In genomic region chr12:124841558-124841945, GRCh38 we compare ENCODE assay signal across 28 cellular contexts. TPM values are rescaled to one million over a fixed set of nuclear protein-coding genes. Genes with fewer than 3 reads are reported as not detected.
DNase-seq lines count a peak whose midpoint lies in the region; ATAC-seq, FAIRE-seq and TF ChIP-seq lines count a peak whose summit lies in the region.
"Had no signal": no experiment of that assay in that cellular context is flagged by ENCODE, and none has a peak within 500 bp of the region (broad histone marks: within the 10 kb centered on the region; RNA-seq: fewer than 3 reads in every experiment).

No MANE protein-coding gene starts in this region.

- DNase-seq in NCI-H1092 (lab: John Stamatoyannopoulos, UW) (peak; percentile 55), NCI-H1092 treated with DMSO at 0.1 percent for 48 hours (lab: John Stamatoyannopoulos, UW) (no peak), adrenal gland (no peak), HepG2 (ENCODE audit: low spot score) (no peak), substantia nigra (lab: John Stamatoyannopoulos, UW) (peak in 1 of 49 donors; percentile 12), anterior cingulate cortex (lab: John Stamatoyannopoulos, UW) (no peak)
- no peak for DNase-seq in stimulated activated naive CD8-positive, alpha-beta T cell treated with anti-CD3 and anti-CD28 coated beads, Interleukin-15, amount 100 ng/mL, for 72 hours
- DNase-seq: activated CD4-positive, alpha-beta T cell treated with anti-CD3 and anti-CD28 coated beads for 4 hours; activated naive CD4-positive, alpha-beta T cell treated with Interleukin-2 at 50 U/mL for 16 hours; activated T-cell treated with anti-CD3 and anti-CD28 coated beads, Interleukin-2, amount 50 U/mL, for 48 hours; amygdala; CD8-positive, alpha-beta T cell; DMS53; effector CD4-positive, alpha-beta T cell; GDM1; heart right ventricle; KG1; MM.1S; naive thymus-derived CD4-positive, alpha-beta T cell; NCI-H1694 treated with DMSO at 0.1 percent for 48 hours; NCI-H69; RPMI8226; stimulated activated CD4-positive, alpha-beta T cell treated with anti-CD3 and anti-CD28 coated beads, Interleukin-4, amount 100 ng/mL, for 4 hours; stimulated activated naive CD8-positive, alpha-beta T cell treated with anti-CD3 and anti-CD28 coated beads, Interleukin-15, Interleukin-2, amounts not matched to agents 100 U/mL and 50 U/mL, for 24 hours; T-helper 17 cell had no signal

- TF ChIP-seq CTCF in adrenal gland (IDR thresholded peaks at IDR 0.05) (no peak), HepG2 (CRISPR knock-in tag; IDR thresholded peaks at IDR 0.05) (no peak)

- intact Hi-C loops in adrenal gland (cut with DNase I) = no loop called here
- intact Hi-C loops in HepG2 (cut with micrococcal nuclease; ENCODE audit: unreplicated experiment) = no loop called here

- H3K9ac ChIP-seq in HepG2 (ENCODE audit: insufficient read depth, low read depth, low read length) = no peak overlapping the region
- H3K9ac ChIP-seq: SK-N-SH had no signal

- H3K27ac ChIP-seq in adrenal gland (peak overlapping the region; percentile 49 to 93 (median 84)), HepG2 (ENCODE audit: extremely low read length, insufficient read depth, low read length) (peak overlapping the region; percentile 43), substantia nigra (ENCODE audit: low read depth, low read length, poor library complexity, severe bottlenecking) (peak overlapping the region; percentile 33)

- FAIRE-seq in HepG2 (lab: Jason Lieb, UNC) = no peak
- FAIRE-seq: HTR-8/SVneo had no signal

- H3K4me3 Mint-ChIP-seq in stimulated activated naive CD8-positive, alpha-beta T cell treated with anti-CD3 and anti-CD28 coated beads, Interleukin-15, amount 100 ng/mL, for 72 hours = no peak overlapping the region
- H3K4me3 Mint-ChIP-seq: CD8-positive, alpha-beta T cell; naive thymus-derived CD4-positive, alpha-beta T cell; T-helper 17 cell had no signal

- H3K36me3 ChIP-seq in adrenal gland (replicated peaks in 1 of 2) (no peaks in the 10 kb centered on the region), HepG2 (replicated peaks in 1 of 2; ENCODE audit: control insufficient read depth in 1 of 2, insufficient read depth in 2 of 2, low read length in 2 of 2) (peaks cover 2 to 31% of the 10 kb centered on the region in 2 experiments; a peak in 4 of 5 replicates)
- H3K36me3 ChIP-seq: heart right ventricle had no signal

- TF ChIP-seq EP300 in HepG2 (IDR thresholded peaks at IDR 0.05; ENCODE audit: low read depth in 2 of 2, low read length in 2 of 2) (no peak), HepG2 (CRISPR knock-in tag; IDR thresholded peaks at IDR 0.05; ENCODE audit: borderline replicate concordance) (no peak)

- peaks cover 60% of the 10 kb centered on the region for H3K79me2 ChIP-seq in HepG2 (ENCODE audit: insufficient read depth, low read length)

- no peaks in the 10 kb centered on the region for H3K27me3 ChIP-seq in adrenal gland
- H3K27me3 ChIP-seq in HepG2 (ENCODE audit: control insufficient read depth in 1 of 2, insufficient read depth in 2 of 2, low read length in 2 of 2) = no peaks in the 10 kb centered on the region
- H3K27me3 ChIP-seq: heart right ventricle had no signal

- BruUV-seq in HepG2 (replicated peaks; lab: Mats Ljungman, UMichigan) = no TSS peak

- no peak overlapping the region for H3K27ac Mint-ChIP-seq in stimulated activated naive CD8-positive, alpha-beta T cell treated with anti-CD3 and anti-CD28 coated beads, Interleukin-15, amount 100 ng/mL, for 72 hours
- H3K27ac Mint-ChIP-seq: CD8-positive, alpha-beta T cell; naive thymus-derived CD4-positive, alpha-beta T cell; T-helper 17 cell had no signal

- no peak for TF ChIP-seq RAD21 in HepG2 (CRISPR knock-in tag; IDR thresholded peaks at IDR 0.05)

- WGBS in adrenal gland, 4 donors = 66 to 81% (median 78%) methylated on average over 7 of the region's 7 CpGs
- WGBS in HepG2 (ENCODE audit: low lambda C conversion rate) = 79% methylated on average over 7 of the region's 7 CpGs

- ATAC-seq in HepG2 (peak; percentile 5; the same call in 1 of the 3 replicates), GM18870 (IDR thresholded peaks at IDR 0.05; ENCODE audit: unreplicated experiment) (no peak)
- no peak for ATAC-seq in stimulated activated naive CD8-positive, alpha-beta T cell treated with anti-CD3 and anti-CD28 coated beads, Interleukin-15, amount 100 ng/mL, for 72 hours
- ATAC-seq: CD8-positive, alpha-beta T cell; naive thymus-derived CD4-positive, alpha-beta T cell; stimulated activated naive CD8-positive, alpha-beta T cell treated with anti-CD3 and anti-CD28 coated beads, Interleukin-15, Interleukin-2, amounts not matched to agents 100 U/mL and 50 U/mL, for 24 hours; T-helper 17 cell had no signal

- H3K4me2 ChIP-seq in HepG2 (ENCODE audit: low read depth, low read length) = no peak overlapping the region
- H3K4me2 ChIP-seq: SK-N-SH had no signal

- in situ Hi-C loops in HepG2 (cut with HindIII; ENCODE audit: extremely low pct_ligation_motif_present, low pct_unique_long_range_greater_than_20kb) = no loop called here

- no peaks in the 10 kb centered on the region for H3K27me3 Mint-ChIP-seq in stimulated activated naive CD8-positive, alpha-beta T cell treated with anti-CD3 and anti-CD28 coated beads, Interleukin-15, amount 100 ng/mL, for 72 hours
- H3K27me3 Mint-ChIP-seq: naive thymus-derived CD4-positive, alpha-beta T cell had no signal

- H2AFZ ChIP-seq in HepG2 (ENCODE audit: low read length) = no peak overlapping the region

- peaks cover 54 to 74% of the 10 kb centered on the region in 2 donors for H3K4me1 ChIP-seq in adrenal gland (replicated peaks in 1 of 2)
- peaks cover 91% of the 10 kb centered on the region for H3K4me1 ChIP-seq in HepG2 (ENCODE audit: insufficient read depth, low read length)

- H3K4me1 Mint-ChIP-seq in stimulated activated naive CD8-positive, alpha-beta T cell treated with anti-CD3 and anti-CD28 coated beads, Interleukin-15, amount 100 ng/mL, for 72 hours = no peaks in the 10 kb centered on the region

- H4K20me1 ChIP-seq in HepG2 (ENCODE audit: insufficient read depth, low read length) = no peaks in the 10 kb centered on the region

- H3K9me3 ChIP-seq in adrenal gland (replicated peaks in 1 of 3) (no peaks in the 10 kb centered on the region), HepG2 (ENCODE audit: low read length) (no peaks in the 10 kb centered on the region)
- H3K9me3 ChIP-seq: heart right ventricle, SK-N-SH had no signal

- POLR2A ChIA-PET in HepG2 (lab: Yijun Ruan, JAX) = interaction anchor here (1.3 to 3.3 kb wide), 4 partner anchors 11 to 73 kb away, joined by 3 to 13 read pairs (median 5); partner anchors contain the start of gene UBC

- TF ChIP-seq POLR2A in adrenal gland (IDR thresholded peaks at IDR 0.05) = no peak
- no peak for TF ChIP-seq POLR2A in HepG2 (IDR thresholded peaks at IDR 0.05; ENCODE audit: insufficient read depth in 1 of 2, low read depth in 2 of 2, low read length in 2 of 2)

- CTCF ChIA-PET in HepG2 (lab: Yijun Ruan, JAX; ENCODE audit: low intra/inter-chr PET ratio, low total read pairs) = no interaction called here

- no peak overlapping the region for H3K4me3 ChIP-seq in adrenal gland
- H3K4me3 ChIP-seq in HepG2 (replicated peaks in 1 of 3; ENCODE audit: insufficient read depth in 1 of 3, low read depth in 2 of 3, low read length in 3 of 3) = no peak overlapping the region
- H3K4me3 ChIP-seq: heart right ventricle had no signal

- no peaks in the 10 kb centered on the region for H3K9me3 Mint-ChIP-seq in stimulated activated naive CD8-positive, alpha-beta T cell treated with anti-CD3 and anti-CD28 coated beads, Interleukin-15, amount 100 ng/mL, for 72 hours
- H3K9me3 Mint-ChIP-seq: CD8-positive, alpha-beta T cell; naive thymus-derived CD4-positive, alpha-beta T cell had no signal

TF ChIP-seq in HepG2, 621 proteins besides CTCF, POLR2A, EP300 and RAD21 (continues in another document):
- TF ChIP-seq, protein P1, sequence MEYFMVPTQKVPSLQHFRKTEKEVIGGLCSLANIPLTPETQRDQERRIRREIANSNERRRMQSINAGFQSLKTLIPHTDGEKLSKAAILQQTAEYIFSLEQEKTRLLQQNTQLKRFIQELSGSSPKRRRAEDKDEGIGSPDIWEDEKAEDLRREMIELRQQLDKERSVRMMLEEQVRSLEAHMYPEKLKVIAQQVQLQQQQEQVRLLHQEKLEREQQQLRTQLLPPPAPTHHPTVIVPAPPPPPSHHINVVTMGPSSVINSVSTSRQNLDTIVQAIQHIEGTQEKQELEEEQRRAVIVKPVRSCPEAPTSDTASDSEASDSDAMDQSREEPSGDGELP (IDR thresholded peaks at IDR 0.05; ENCODE audit: borderline replicate concordance, low read depth) = peak; percentile 22; the same call in 1 of the 2 replicates
- TF ChIP-seq EHMT2 (IDR thresholded peaks at IDR 0.05; ENCODE audit: borderline replicate concordance, low read depth, low read length) (no peak), ZNF564 (CRISPR knock-in tag; IDR thresholded peaks at IDR 0.05) (no peak)

RNA-seq across cellular contexts. Expression of gene SCARB1, which starts 22.1 kb away (rescaled TPM):
- total RNA-seq in adrenal gland (1,000 to 10,000 TPM in 5 of 8 donors, 100 to 1,000 TPM in 3; 646 to 8,580 (median 1,325) TPM), HepG2 (2016; rRNA removed; fragmentation: Illumina TruSeq; extraction: Trizol) (33.2 and 63.4 TPM in 2 replicates)
- polyA plus RNA-seq in adrenal gland (1,000 to 10,000 TPM in 2 of 3 donors, 100 to 1,000 TPM in 1; 213 to 5,784 (median 1,664) TPM), HepG2 (2011; rRNA removed) (160 and 189 TPM in 2 replicates)
- total RNA-seq in HepG2 (2016; cell fraction: cytosol; rRNA removed; fragmentation: Illumina TruSeq; extraction: Trizol; ENCODE audit: low read depth) = 10.1 and 11.6 TPM in 2 replicates
- total RNA-seq in HepG2 (2016; cell fraction: insoluble cytoplasmic fraction; rRNA removed; fragmentation: Illumina TruSeq; extraction: Trizol) = 24.7 and 65.3 TPM in 2 replicates
- 32.7 and 33.2 TPM in 2 replicates for total RNA-seq in HepG2 (2016; cell fraction: membrane; rRNA removed; fragmentation: Illumina TruSeq; extraction: Trizol)
- total RNA-seq in HepG2 (2016; cell fraction: nucleus; rRNA removed; fragmentation: Illumina TruSeq; extraction: Trizol) = 82.8 and 99.0 TPM in 2 replicates
- polyA plus RNA-seq in HepG2 (2011; cell fraction: cytosol; rRNA removed) = 208 and 213 TPM in 2 replicates
- 869 and 1,053 TPM in 2 replicates for polyA plus RNA-seq in HepG2 (2011; cell fraction: nucleus; rRNA removed)
- polyA plus RNA-seq in HepG2 (2012) = 214 and 253 TPM in 2 replicates
- polyA plus RNA-seq in HepG2 (2016; cell fraction: cytosol; fragmentation: Illumina TruSeq; extraction: Trizol; ENCODE audit: low read depth) = 18.1 and 20.1 TPM in 2 replicates
- polyA plus RNA-seq in HepG2 (2016; cell fraction: insoluble cytoplasmic fraction; fragmentation: Illumina TruSeq; extraction: Trizol; ENCODE audit: low read depth) = 42.8 and 60.7 TPM in 2 replicates
- polyA plus RNA-seq in HepG2 (2016; cell fraction: membrane; fragmentation: Illumina TruSeq; extraction: Trizol; ENCODE audit: low read depth) = 42.2 and 44.0 TPM in 2 replicates
- polyA plus RNA-seq in HepG2 (2016; cell fraction: nucleus; fragmentation: Illumina TruSeq; extraction: Trizol; ENCODE audit: insufficient read depth, low read depth) = 235 and 236 TPM in 2 replicates
- polyA minus RNA-seq in HepG2 (2011; rRNA and poly(A)+ RNA removed; ENCODE audit: low replicate concordance) = 104 and 367 TPM in 2 replicates
- polyA minus RNA-seq in HepG2 (2011; cell fraction: cytosol; rRNA and poly(A)+ RNA removed) = 143 and 183 TPM in 2 replicates
- polyA minus RNA-seq in HepG2 (2011; cell fraction: nucleus; rRNA and poly(A)+ RNA removed) = 104 and 119 TPM in 2 replicates

Comparison
In these comparisons a context has a peak if more than half of its experiments do, and no peak if none do; other contexts are left out.
1. H3K27ac ChIP-seq: peak in every context shown above with its lines; median percentile 84 in adrenal gland; 43 in HepG2; 33 in substantia nigra.
2. RNA of gene SCARB1, which starts 22.1 kb away (total RNA-seq): 646 to 8,580 TPM in adrenal gland; 10.1 to 99.0 TPM in HepG2; every median in the first group is over 4 times any median in the second.